ENCODE assay signal across 8 cellular contexts in the genomic region with DNA sequence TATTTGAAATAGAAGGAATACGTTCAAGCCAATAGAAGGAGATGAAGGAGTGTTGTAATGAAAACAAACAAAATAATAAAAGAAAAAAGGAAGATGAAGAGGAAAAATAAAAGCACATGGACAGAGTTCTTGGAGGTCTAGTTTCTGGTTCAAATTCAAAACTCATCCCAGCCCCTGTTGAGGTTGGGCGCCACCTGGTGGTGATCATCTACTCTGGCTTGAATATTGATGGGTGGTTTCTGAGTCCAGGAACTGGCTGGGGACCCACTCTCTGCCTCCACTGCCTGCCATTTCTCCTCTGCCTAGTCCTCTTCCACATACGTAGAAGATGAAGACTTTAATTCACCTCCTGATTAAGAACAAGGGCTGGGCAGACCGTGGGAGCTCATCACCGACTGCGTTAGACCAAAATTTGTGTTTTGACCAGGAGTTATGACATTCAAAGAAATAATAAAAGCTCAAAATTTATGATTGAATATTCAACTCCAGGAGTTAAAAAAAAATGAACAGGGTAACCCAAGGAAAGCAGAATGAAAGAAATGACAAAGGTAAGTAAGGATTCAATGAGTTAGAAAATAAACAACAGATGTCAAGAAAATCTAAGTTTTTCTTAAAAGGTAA.
A peak's percentile ranks its signal among the peaks of the same experiment; 100 is the strongest.
DNase-seq lines count a peak whose midpoint lies in the region; ATAC-seq and TF ChIP-seq lines count a peak whose summit lies in the region.

No MANE protein-coding gene starts in this region.

- no peak overlapping the region for H3K27ac Mint-ChIP-seq in chondrocyte (ENCODE audit: unreplicated experiment)

- peaks cover 8% of the 10 kb centered on the region for H3K4me1 Mint-ChIP-seq in chondrocyte (ENCODE audit: low read depth)

- DNase-seq in ELR (ENCODE audit: low read depth) (peak; percentile 78), NCI-H446 treated with DMSO at 0.1 percent for 48 hours (lab: John Stamatoyannopoulos, UW) (peak; percentile 44), chondrocyte (ENCODE audit: low spot score) (no peak), left lung (peak; percentile 70 to 86)
- peak; percentile 59 to 66 for DNase-seq in activated CD4-positive, alpha-beta T cell treated with anti-CD3 and anti-CD28 coated beads for 24 hours (ENCODE audit: low read depth in 2 of 2)
- peak; percentile 40 to 63 (median 61) for DNase-seq in stimulated activated CD4-positive, alpha-beta T cell treated with anti-CD3 and anti-CD28 coated beads, TNF-alpha, amount 100 ng/mL, for 48 hours (ENCODE audit: low read depth in 3 of 3)

- intact Hi-C loops in left lung (cut with DNase I): loop anchor here in 1 of 2 donors (10.0 kb wide), 1 partner anchor 93 kb away; no protein-coding TSS in a partner anchor

- no peaks in the 10 kb centered on the region for H3K4me1 ChIP-seq in left lung

- H3K9me3 Mint-ChIP-seq in chondrocyte (ENCODE audit: low read depth): peaks cover 16% of the 10 kb centered on the region

- peaks cover 37% of the 10 kb centered on the region for H3K27me3 Mint-ChIP-seq in chondrocyte (ENCODE audit: low read depth)

- H3K4me3 ChIP-seq in left lung: no peak overlapping the region

- H3K9me3 ChIP-seq in left lung: no peaks in the 10 kb centered on the region

- H3K36me3 Mint-ChIP-seq in chondrocyte (ENCODE audit: low read depth): peaks cover 9% of the 10 kb centered on the region

- H3K27me3 ChIP-seq in left lung: no peaks in the 10 kb centered on the region

- H3K36me3 ChIP-seq in left lung: no peaks in the 10 kb centered on the region

- H3K27ac ChIP-seq in left lung: no peak overlapping the region

- peak; percentile 96 for TF ChIP-seq CTCF in chondrocyte (IDR thresholded peaks at IDR 0.05)
- TF ChIP-seq CTCF in left lung (IDR thresholded peaks at IDR 0.05): peak; percentile 70 to 85

- no peak overlapping the region for H3K4me3 Mint-ChIP-seq in chondrocyte (ENCODE audit: unreplicated experiment)

- ATAC-seq in HG03025 (IDR thresholded peaks at IDR 0.05; ENCODE audit: low FRiP score, unreplicated experiment) (peak; percentile 74), left lung (peak; percentile 92), GM21381 (IDR thresholded peaks at IDR 0.05; ENCODE audit: unreplicated experiment) (no peak)
